18 cellular contexts compared by ENCODE assay signal in the genomic region with DNA sequence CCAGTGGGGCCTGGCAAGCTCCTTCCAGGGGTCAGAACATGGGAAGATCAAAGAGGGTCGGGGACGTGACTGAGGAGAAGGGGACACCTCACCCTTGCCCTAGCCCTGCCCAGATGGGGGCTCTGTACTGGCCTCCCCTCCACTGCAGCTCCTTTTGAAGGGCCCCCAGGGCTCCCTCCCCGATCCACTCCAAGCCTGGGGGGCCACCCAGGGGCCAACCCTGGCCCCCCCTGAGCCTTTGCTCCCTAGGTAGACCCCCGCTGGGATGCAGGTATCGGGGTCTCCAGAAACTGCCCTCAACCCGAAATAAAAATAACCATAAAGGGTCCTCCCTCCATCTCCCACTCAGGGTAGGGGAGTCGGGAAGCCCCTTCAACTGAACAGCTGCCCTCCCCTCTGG. TPM values are rescaled to one million over a fixed set of nuclear protein-coding genes. Genes with fewer than 3 reads are reported as not detected.
DNase-seq lines count a peak whose midpoint lies in the region; TF ChIP-seq lines count a peak whose summit lies in the region.
"Had no signal": no experiment of that assay in that cellular context is flagged by ENCODE, and none has a peak within 500 bp of the region (broad histone marks: within the 10 kb centered on the region; RNA-seq: fewer than 3 reads in every experiment).

No MANE protein-coding gene starts in this region.

- H3K27me3 Mint-ChIP-seq in nephron (ENCODE audit: low read depth), result no peaks in the 10 kb centered on the region

- H3K9me3 Mint-ChIP-seq in nephron, result peaks cover 3% of the 10 kb centered on the region

- peaks cover 21% of the 10 kb centered on the region for H3K4me1 Mint-ChIP-seq in nephron

- H3K27ac Mint-ChIP-seq in nephron, result peak overlapping the region; percentile 28 to 80 (median 68)
- H3K27ac Mint-ChIP-seq: CD8-positive, alpha-beta T cell; H9 had no signal

- POLR2A ChIA-PET in RWPE1 (lab: Yijun Ruan, JAX; ENCODE audit: low non-redundant PET), result no interaction called here

- peaks cover 0 to 23% (median 5%) of the 10 kb centered on the region in 6 donors for H3K4me1 ChIP-seq in spleen
- H3K4me1 ChIP-seq: BE2C had no signal

- H3K4me3 Mint-ChIP-seq in nephron, result no peak overlapping the region
- H3K4me3 Mint-ChIP-seq: CD8-positive, alpha-beta T cell; H9 had no signal

- DNase-seq in islet precursor cell (peak; percentile 36), spleen (peak; percentile 16), DMS79 treated with DMSO at 0.1 percent for 48 hours (lab: John Stamatoyannopoulos, UW) (no peak), RWPE1 (ENCODE audit: low spot score) (no peak)
- DNase-seq in stimulated activated CD4-positive, alpha-beta T cell treated with anti-CD3 and anti-CD28 coated beads, Interleukin-15, amount 100 ng/mL, for 24 hours, result no peak
- no peak for DNase-seq in activated CD4-positive, alpha-beta T cell treated with anti-CD3 and anti-CD28 coated beads for 48 hours
- DNase-seq: BE2C; CD8-positive, alpha-beta T cell; COR-L47; DMS153; DND-41; GDM1; GOT3; H9 had no signal

- intact Hi-C loops in spleen (cut with DNase I; ENCODE audit: low total_unique reads), result no loop called here

- H3K9me3 ChIP-seq in spleen, result peaks cover 0 to 27% (median 22%) of the 10 kb centered on the region in 8 donors
- H3K9me3 ChIP-seq: BE2C had no signal

- TF ChIP-seq CTCF in nephron (IDR thresholded peaks at IDR 0.05; ENCODE audit: unreplicated experiment in 3 of 3) (no peak), spleen (IDR thresholded peaks at IDR 0.05 in 8 of 11, conservative IDR thresholded peaks at IDR 0.05 in 3 of 11) (no peak), RWPE1 (conservative IDR thresholded peaks at IDR 0.05; ENCODE audit: low read depth) (no peak)

- peaks cover 0 to 20% (median 0%) of the 10 kb centered on the region in 7 donors for H3K27me3 ChIP-seq in spleen (replicated peaks in 1 of 7)
- H3K27me3 ChIP-seq: BE2C had no signal

- H3K36me3 Mint-ChIP-seq in nephron (ENCODE audit: low read depth), result no peaks in the 10 kb centered on the region
- H3K36me3 Mint-ChIP-seq: CD8-positive, alpha-beta T cell had no signal

- H3K36me3 ChIP-seq in spleen, result no peaks in the 10 kb centered on the region
- H3K36me3 ChIP-seq: BE2C had no signal

- H3K4me3 ChIP-seq in spleen, result no peak overlapping the region
- H3K4me3 ChIP-seq: A549 had no signal

- 81 to 97% (median 88%) methylated on average over 6 to 7 of the region's 7 CpGs for WGBS in spleen, 5 donors

- CTCF ChIA-PET in RWPE1 (lab: Yijun Ruan, JAX), result no interaction called here

- no peak for TF ChIP-seq POLR2A in spleen (IDR thresholded peaks at IDR 0.05)

- H3K27ac ChIP-seq in spleen (no peak overlapping the region), RWPE1 (no peak overlapping the region)
- H3K27ac ChIP-seq: C4-2B, HL-60 had no signal

RNA-seq across cellular contexts. Expression of gene FAM131C, which starts 37.4 kb away (rescaled TPM):
- total RNA-seq in spleen, result under 1 TPM in 1 of 7 donors, not detected in 6; 0.47 TPM
- under 1 TPM in 1 of 3 donors, not detected in 2; 0.11 TPM for polyA plus RNA-seq in spleen
- total RNA-seq: CD8-positive, alpha-beta T cell had no signal

RNA-seq across cellular contexts. Expression of gene EPHA2, which starts 45.0 kb away (rescaled TPM):
- total RNA-seq in spleen, result 10 to 100 TPM; 10.6 to 35.7 (median 17.1) TPM
- polyA plus RNA-seq in spleen, result 1 to 10 TPM; 2.0 to 7.4 (median 2.6) TPM
- total RNA-seq: CD8-positive, alpha-beta T cell had no signal

Comparison
In these comparisons a context has a peak if more than half of its experiments do, and no peak if none do; other contexts are left out.
1. DNase-seq: peak in islet precursor cell (single experiment) and spleen (single experiment); none in DMS79 treated with DMSO at 0.1 percent for 48 hours (single experiment), stimulated activated CD4-positive, alpha-beta T cell treated with anti-CD3 and anti-CD28 coated beads, Interleukin-15, amount 100 ng/mL, for 24 hours (single experiment), RWPE1 (single experiment) and activated CD4-positive, alpha-beta T cell treated with anti-CD3 and anti-CD28 coated beads for 48 hours (single experiment).